Comparison of ENCODE assay signal across 8 cellular contexts in genomic region chr21:17610862-17611261, GRCh38. TPM values are rescaled to one million over a fixed set of nuclear protein-coding genes. Genes with fewer than 3 reads are reported as not detected.
DNase-seq lines count a peak whose midpoint lies in the region; ATAC-seq, FAIRE-seq and TF ChIP-seq lines count a peak whose summit lies in the region.

No MANE protein-coding gene starts in this region.

- peak overlapping the region; percentile 85 for H3K27ac Mint-ChIP-seq in activated naive CD8-positive, alpha-beta T cell treated with anti-CD3 and anti-CD28 coated beads, Interleukin-2, amount 50 U/mL, for 24 hours

- dilution Hi-C loops in keratinocyte (cut with MboI; ENCODE audit: extremely low pct_ligation_motif_present, low sequenced_read_pairs): no loop called here

- peaks cover 32% of the 10 kb centered on the region for H3K4me1 Mint-ChIP-seq in activated naive CD8-positive, alpha-beta T cell treated with anti-CD3 and anti-CD28 coated beads, Interleukin-2, amount 50 U/mL, for 24 hours

- peak overlapping the region; percentile 100 for H3K4me2 ChIP-seq in keratinocyte (ENCODE audit: control insufficient read depth, extremely low read depth, insufficient read depth, low read depth, low read length)

- peak overlapping the region; percentile 52 for H2AFZ ChIP-seq in keratinocyte (ENCODE audit: control insufficient read depth, low read length)

- peaks cover 58% of the 10 kb centered on the region for H3K79me2 ChIP-seq in keratinocyte (ENCODE audit: control insufficient read depth, insufficient read depth, low read length)

- no peaks in the 10 kb centered on the region for H3K27me3 Mint-ChIP-seq in activated naive CD8-positive, alpha-beta T cell treated with anti-CD3 and anti-CD28 coated beads, Interleukin-2, amount 50 U/mL, for 24 hours

- peak overlapping the region; percentile 100 for H3K9ac ChIP-seq in keratinocyte (ENCODE audit: control insufficient read depth, extremely low read depth, insufficient read depth, low read length)

- H3K9me1 ChIP-seq in keratinocyte (ENCODE audit: control insufficient read depth, extremely low read depth, insufficient read depth, low read length): no peaks in the 10 kb centered on the region

- H4K20me1 ChIP-seq in keratinocyte (ENCODE audit: control insufficient read depth, extremely low read depth, insufficient read depth, low read length): no peaks in the 10 kb centered on the region

- H3K4me1 ChIP-seq in keratinocyte (ENCODE audit: control insufficient read depth, extremely low read depth, insufficient read depth, low read length): peaks cover 36% of the 10 kb centered on the region

- peak overlapping the region; percentile 80 for H3K4me3 ChIP-seq in HL-60 (replicated peaks; ENCODE audit: insufficient read depth, low read length)
- H3K4me3 ChIP-seq in keratinocyte (ENCODE audit: control insufficient read depth in 2 of 3, extremely low read depth in 1 of 3, insufficient read depth in 2 of 3, low read depth in 1 of 3, low read length in 3 of 3): peak overlapping the region; percentile 69 to 97 (median 88)

- peaks cover 0 to 1% of the 10 kb centered on the region in 2 experiments for H3K36me3 ChIP-seq in keratinocyte (ENCODE audit: control insufficient read depth in 2 of 2, extremely low read depth in 1 of 2, insufficient read depth in 2 of 2, low read length in 2 of 2)

- no peaks in the 10 kb centered on the region for H3K9me3 Mint-ChIP-seq in activated naive CD8-positive, alpha-beta T cell treated with anti-CD3 and anti-CD28 coated beads, Interleukin-2, amount 50 U/mL, for 24 hours

- H3K36me3 Mint-ChIP-seq in activated naive CD8-positive, alpha-beta T cell treated with anti-CD3 and anti-CD28 coated beads, Interleukin-2, amount 50 U/mL, for 24 hours (ENCODE audit: low read depth): peaks cover 37% of the 10 kb centered on the region

- H3K27ac ChIP-seq in HL-60 (replicated peaks): no peak overlapping the region
- H3K27ac ChIP-seq in keratinocyte (ENCODE audit: control insufficient read depth, insufficient read depth, low read length): peak overlapping the region; percentile 97
- peak overlapping the region; percentile 54 for H3K27ac ChIP-seq in temporal lobe (ENCODE audit: low read depth, low read length)

- TF ChIP-seq CTCF in HL-60 (IDR thresholded peaks at IDR 0.05; ENCODE audit: insufficient read depth, low read length) (no peak), keratinocyte (optimal IDR thresholded peaks at IDR 0.05 in 1 of 3, IDR thresholded peaks at IDR 0.05 in 1 of 3, conservative IDR thresholded peaks at IDR 0.05 in 1 of 3; ENCODE audit: extremely low read depth in 1 of 3, insufficient read depth in 2 of 3, low read length in 3 of 3) (no peak)

- DNase-seq in ACHN (peak; percentile 20), HL-60 (ENCODE audit: low read depth in 1 of 2, low spot score in 1 of 2) (no peak), keratinocyte (ENCODE audit: low read depth, low spot score) (no peak), activated gamma-delta T cell treated with Interleukin-2 at 50 U/mL for 16 hours (no peak), SKM-1 treated with dmso at 0.1 percent for 144 hours (lab: John Stamatoyannopoulos, UW; ENCODE audit: unreplicated experiment) (no peak)
- no peak for DNase-seq in activated naive CD8-positive, alpha-beta T cell treated with anti-CD3 and anti-CD28 coated beads, Interleukin-2, amount 50 U/mL, for 24 hours

- peak overlapping the region; percentile 86 for H3K4me3 Mint-ChIP-seq in activated naive CD8-positive, alpha-beta T cell treated with anti-CD3 and anti-CD28 coated beads, Interleukin-2, amount 50 U/mL, for 24 hours

- FAIRE-seq in keratinocyte (lab: Jason Lieb, UNC): no peak

- H3K27me3 ChIP-seq in HL-60 (ENCODE audit: insufficient read depth, poor library complexity, severe bottlenecking) (no peaks in the 10 kb centered on the region), keratinocyte (ENCODE audit: control insufficient read depth, extremely low read depth, insufficient read depth, low read length) (no peaks in the 10 kb centered on the region)

- in situ Hi-C loops in ACHN (cut with HindIII; ENCODE audit: low pct_ligation_motif_present, low pct_unique_long_range_greater_than_20kb, low sequenced_read_pairs): no loop called here

- H3K9me3 ChIP-seq in keratinocyte (ENCODE audit: control insufficient read depth, low read depth, low read length): no peaks in the 10 kb centered on the region

- ATAC-seq in activated naive CD8-positive, alpha-beta T cell treated with anti-CD3 and anti-CD28 coated beads, Interleukin-2, amount 50 U/mL, for 24 hours: no peak
- ATAC-seq in HG03025 (IDR thresholded peaks at IDR 0.05; ENCODE audit: low FRiP score, unreplicated experiment): no peak

RNA-seq across cellular contexts. Expression of gene BTG3, which starts 1.8 kb away (rescaled TPM):
- polyA plus RNA-seq in keratinocyte: 29.9 to 51.2 TPM (median 39.2 TPM) in 3 replicates
- 44.0 TPM for polyA plus RNA-seq in keratinocyte (2011; ENCODE audit: low read depth)
- 28.5 and 51.4 TPM in 2 replicates for polyA plus RNA-seq in keratinocyte (2011; cell fraction: cytosol; rRNA removed)
- 28.8 and 35.8 TPM in 2 replicates for polyA plus RNA-seq in keratinocyte (2011; cell fraction: nucleus; rRNA removed)
- polyA plus RNA-seq in keratinocyte (2012; ENCODE audit: low replicate concordance): 24.9 and 67.9 TPM in 2 replicates
- polyA minus RNA-seq in keratinocyte: 0.89 to 10.2 TPM (median 6.1 TPM) in 3 replicates
- 13.6 TPM for polyA minus RNA-seq in keratinocyte (2011; cell fraction: cytosol; rRNA and poly(A)+ RNA removed)
- 9.3 and 23.3 TPM in 2 replicates for polyA minus RNA-seq in keratinocyte (2011; cell fraction: nucleus; rRNA and poly(A)+ RNA removed)
- 24.3 TPM for total RNA-seq in temporal lobe
